ENCODE assay signal across 1 cellular context in the genomic region with DNA sequence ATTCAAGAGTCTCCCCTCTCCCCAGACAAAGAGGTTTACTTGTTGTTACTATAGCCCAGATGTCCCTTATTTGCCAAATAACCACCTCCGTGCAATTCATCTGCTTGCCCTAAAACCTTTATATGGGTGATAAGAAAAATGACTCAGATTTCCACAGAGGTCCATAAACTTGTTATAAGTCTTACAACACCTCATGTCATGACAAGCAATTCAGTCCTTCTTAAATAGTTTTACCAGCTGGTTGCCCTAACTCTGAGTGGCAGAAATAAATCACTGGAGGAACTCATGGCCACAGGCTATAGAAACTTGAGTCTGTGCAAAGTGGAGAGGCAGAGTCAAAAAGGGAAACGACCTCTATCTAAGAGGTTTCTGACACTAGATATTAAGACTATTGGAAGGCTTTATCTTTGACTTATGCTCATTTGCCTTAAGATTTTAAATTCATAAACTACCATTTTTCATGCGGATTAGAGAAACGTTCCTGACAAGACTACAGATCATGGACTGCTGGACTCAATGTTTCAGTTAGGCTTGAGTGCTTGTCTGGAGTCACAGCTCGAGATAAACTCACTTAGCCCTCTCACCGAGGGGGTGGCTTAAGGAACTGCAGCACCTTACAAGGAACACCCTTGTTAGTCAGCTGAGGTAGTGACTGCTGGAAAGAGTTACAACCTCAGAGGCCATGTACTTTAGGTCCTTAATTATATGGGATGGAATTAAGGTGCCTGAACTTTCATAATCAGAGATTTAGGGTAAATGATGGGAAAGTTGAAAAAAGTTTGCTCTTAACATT.
TF ChIP-seq lines count a peak whose summit lies in the region.

No MANE protein-coding gene starts in this region.

TF ChIP-seq in HEK293, 187 proteins besides CTCF, POLR2A, EP300 and RAD21 (continued from another document and continues in another):
- TF ChIP-seq, protein P1, sequence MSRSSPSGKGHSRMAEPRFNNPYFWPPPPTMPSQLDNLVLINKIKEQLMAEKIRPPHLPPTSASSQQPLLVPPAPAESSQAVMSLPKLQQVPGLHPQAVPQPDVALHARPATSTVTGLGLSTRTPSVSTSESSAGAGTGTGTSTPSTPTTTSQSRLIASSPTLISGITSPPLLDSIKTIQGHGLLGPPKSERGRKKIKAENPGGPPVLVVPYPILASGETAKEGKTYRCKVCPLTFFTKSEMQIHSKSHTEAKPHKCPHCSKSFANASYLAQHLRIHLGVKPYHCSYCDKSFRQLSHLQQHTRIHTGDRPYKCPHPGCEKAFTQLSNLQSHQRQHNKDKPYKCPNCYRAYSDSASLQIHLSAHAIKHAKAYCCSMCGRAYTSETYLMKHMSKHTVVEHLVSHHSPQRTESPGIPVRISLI (tag by site-specific recombination; IDR thresholded peaks at IDR 0.05) = no peak
- TF ChIP-seq ZNF514 (tag by site-specific recombination; IDR thresholded peaks at IDR 0.05) (no peak), KLF16 (tag by site-specific recombination; IDR thresholded peaks at IDR 0.05) (no peak), SP7 (tag by site-specific recombination; IDR thresholded peaks at IDR 0.05) (0 out of 2 replicates have a peak, but pooled peaks have one; percentile 20), ZBTB48 (tag by site-specific recombination; IDR thresholded peaks at IDR 0.05) (no peak), ZNF133 (tag by site-specific recombination; IDR thresholded peaks at IDR 0.05) (no peak), ZNF623 (tag by site-specific recombination; IDR thresholded peaks at IDR 0.05) (no peak), ZNF114 (tag by site-specific recombination; IDR thresholded peaks at IDR 0.05) (no peak), ZFHX2 (tag by site-specific recombination; conservative IDR thresholded peaks at IDR 0.05) (no peak), ZNF548 (tag by site-specific recombination; IDR thresholded peaks at IDR 0.05) (no peak), ZXDB (tag by site-specific recombination; IDR thresholded peaks at IDR 0.05) (peak; percentile 85), ZNF544 (tag by site-specific recombination; IDR thresholded peaks at IDR 0.05) (no peak), SCRT1 (tag by site-specific recombination; IDR thresholded peaks at IDR 0.05; ENCODE audit: borderline replicate concordance) (peak; percentile 46; the same call in 1 of the 2 replicates), ZNF624 (tag by site-specific recombination; IDR thresholded peaks at IDR 0.05) (no peak), ZNF416 (tag by site-specific recombination; IDR thresholded peaks at IDR 0.05) (no peak), ZNF214 (tag by site-specific recombination; IDR thresholded peaks at IDR 0.05; ENCODE audit: borderline replicate concordance) (no peak), ZNF155 (tag by site-specific recombination; IDR thresholded peaks at IDR 0.05) (no peak), ZNF341 (tag by site-specific recombination; IDR thresholded peaks at IDR 0.05; ENCODE audit: low read depth) (peak; percentile 63; the same call in 1 of the 2 replicates), ZNF558 (tag by site-specific recombination; IDR thresholded peaks at IDR 0.05) (no peak), ZNF274 (IDR thresholded peaks at IDR 0.05; ENCODE audit: low read length) (no peak), ZNF274 (tag by site-specific recombination; IDR thresholded peaks at IDR 0.05; ENCODE audit: borderline replicate concordance) (no peak), ZNF670 (tag by site-specific recombination; IDR thresholded peaks at IDR 0.05; ENCODE audit: low read depth) (no peak), ZNF76 (tag by site-specific recombination; IDR thresholded peaks at IDR 0.05; ENCODE audit: borderline replicate concordance, low read depth) (no peak), ZNF777 (tag by site-specific recombination; IDR thresholded peaks at IDR 0.05; ENCODE audit: borderline replicate concordance) (no peak), ZSCAN16 (tag by site-specific recombination; IDR thresholded peaks at IDR 0.05) (no peak), ZNF660 (tag by site-specific recombination; IDR thresholded peaks at IDR 0.05) (peak; percentile 96), ZNF501 (tag by site-specific recombination; IDR thresholded peaks at IDR 0.05) (no peak), ZNF529 (tag by site-specific recombination; IDR thresholded peaks at IDR 0.05; ENCODE audit: insufficient replicate concordance) (no peak), ZIC2 (tag by site-specific recombination; IDR thresholded peaks at IDR 0.05) (no peak), ZNF626 (tag by site-specific recombination; IDR thresholded peaks at IDR 0.05) (no peak)
- TF ChIP-seq, protein P2, sequence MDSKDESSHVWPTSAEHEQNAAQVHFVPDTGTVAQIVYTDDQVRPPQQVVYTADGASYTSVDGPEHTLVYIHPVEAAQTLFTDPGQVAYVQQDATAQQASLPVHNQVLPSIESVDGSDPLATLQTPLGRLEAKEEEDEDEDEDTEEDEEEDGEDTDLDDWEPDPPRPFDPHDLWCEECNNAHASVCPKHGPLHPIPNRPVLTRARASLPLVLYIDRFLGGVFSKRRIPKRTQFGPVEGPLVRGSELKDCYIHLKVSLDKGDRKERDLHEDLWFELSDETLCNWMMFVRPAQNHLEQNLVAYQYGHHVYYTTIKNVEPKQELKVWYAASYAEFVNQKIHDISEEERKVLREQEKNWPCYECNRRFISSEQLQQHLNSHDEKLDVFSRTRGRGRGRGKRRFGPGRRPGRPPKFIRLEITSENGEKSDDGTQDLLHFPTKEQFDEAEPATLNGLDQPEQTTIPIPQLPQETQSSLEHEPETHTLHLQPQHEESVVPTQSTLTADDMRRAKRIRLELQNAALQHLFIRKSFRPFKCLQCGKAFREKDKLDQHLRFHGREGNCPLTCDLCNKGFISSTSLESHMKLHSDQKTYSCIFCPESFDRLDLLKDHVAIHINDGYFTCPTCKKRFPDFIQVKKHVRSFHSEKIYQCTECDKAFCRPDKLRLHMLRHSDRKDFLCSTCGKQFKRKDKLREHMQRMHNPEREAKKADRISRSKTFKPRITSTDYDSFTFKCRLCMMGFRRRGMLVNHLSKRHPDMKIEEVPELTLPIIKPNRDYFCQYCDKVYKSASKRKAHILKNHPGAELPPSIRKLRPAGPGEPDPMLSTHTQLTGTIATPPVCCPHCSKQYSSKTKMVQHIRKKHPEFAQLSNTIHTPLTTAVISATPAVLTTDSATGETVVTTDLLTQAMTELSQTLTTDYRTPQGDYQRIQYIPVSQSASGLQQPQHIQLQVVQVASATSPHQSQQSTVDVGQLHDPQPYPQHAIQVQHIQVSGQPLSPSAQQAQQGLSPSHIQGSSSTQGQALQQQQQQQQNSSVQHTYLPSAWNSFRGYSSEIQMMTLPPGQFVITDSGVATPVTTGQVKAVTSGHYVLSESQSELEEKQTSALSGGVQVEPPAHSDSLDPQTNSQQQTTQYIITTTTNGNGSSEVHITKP (tag by site-specific recombination; IDR thresholded peaks at IDR 0.05) = no peak
- TF ChIP-seq, protein P3, sequence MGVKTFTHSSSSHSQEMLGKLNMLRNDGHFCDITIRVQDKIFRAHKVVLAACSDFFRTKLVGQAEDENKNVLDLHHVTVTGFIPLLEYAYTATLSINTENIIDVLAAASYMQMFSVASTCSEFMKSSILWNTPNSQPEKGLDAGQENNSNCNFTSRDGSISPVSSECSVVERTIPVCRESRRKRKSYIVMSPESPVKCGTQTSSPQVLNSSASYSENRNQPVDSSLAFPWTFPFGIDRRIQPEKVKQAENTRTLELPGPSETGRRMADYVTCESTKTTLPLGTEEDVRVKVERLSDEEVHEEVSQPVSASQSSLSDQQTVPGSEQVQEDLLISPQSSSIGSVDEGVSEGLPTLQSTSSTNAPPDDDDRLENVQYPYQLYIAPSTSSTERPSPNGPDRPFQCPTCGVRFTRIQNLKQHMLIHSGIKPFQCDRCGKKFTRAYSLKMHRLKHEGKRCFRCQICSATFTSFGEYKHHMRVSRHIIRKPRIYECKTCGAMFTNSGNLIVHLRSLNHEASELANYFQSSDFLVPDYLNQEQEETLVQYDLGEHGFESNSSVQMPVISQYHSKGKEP (tag by site-specific recombination; IDR thresholded peaks at IDR 0.05) = no peak
- TF ChIP-seq, protein P4, sequence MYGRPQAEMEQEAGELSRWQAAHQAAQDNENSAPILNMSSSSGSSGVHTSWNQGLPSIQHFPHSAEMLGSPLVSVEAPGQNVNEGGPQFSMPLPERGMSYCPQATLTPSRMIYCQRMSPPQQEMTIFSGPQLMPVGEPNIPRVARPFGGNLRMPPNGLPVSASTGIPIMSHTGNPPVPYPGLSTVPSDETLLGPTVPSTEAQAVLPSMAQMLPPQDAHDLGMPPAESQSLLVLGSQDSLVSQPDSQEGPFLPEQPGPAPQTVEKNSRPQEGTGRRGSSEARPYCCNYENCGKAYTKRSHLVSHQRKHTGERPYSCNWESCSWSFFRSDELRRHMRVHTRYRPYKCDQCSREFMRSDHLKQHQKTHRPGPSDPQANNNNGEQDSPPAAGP (tag by site-specific recombination; IDR thresholded peaks at IDR 0.05) = no peak
- TF ChIP-seq, protein P5, sequence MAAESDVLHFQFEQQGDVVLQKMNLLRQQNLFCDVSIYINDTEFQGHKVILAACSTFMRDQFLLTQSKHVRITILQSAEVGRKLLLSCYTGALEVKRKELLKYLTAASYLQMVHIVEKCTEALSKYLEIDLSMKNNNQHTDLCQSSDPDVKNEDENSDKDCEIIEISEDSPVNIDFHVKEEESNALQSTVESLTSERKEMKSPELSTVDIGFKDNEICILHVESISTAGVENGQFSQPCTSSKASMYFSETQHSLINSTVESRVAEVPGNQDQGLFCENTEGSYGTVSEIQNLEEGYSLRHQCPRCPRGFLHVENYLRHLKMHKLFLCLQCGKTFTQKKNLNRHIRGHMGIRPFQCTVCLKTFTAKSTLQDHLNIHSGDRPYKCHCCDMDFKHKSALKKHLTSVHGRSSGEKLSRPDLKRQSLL (tag by site-specific recombination; IDR thresholded peaks at IDR 0.05) = 0 out of 2 replicates have a peak, but pooled peaks have one; percentile 10
- TF ChIP-seq, protein P6, sequence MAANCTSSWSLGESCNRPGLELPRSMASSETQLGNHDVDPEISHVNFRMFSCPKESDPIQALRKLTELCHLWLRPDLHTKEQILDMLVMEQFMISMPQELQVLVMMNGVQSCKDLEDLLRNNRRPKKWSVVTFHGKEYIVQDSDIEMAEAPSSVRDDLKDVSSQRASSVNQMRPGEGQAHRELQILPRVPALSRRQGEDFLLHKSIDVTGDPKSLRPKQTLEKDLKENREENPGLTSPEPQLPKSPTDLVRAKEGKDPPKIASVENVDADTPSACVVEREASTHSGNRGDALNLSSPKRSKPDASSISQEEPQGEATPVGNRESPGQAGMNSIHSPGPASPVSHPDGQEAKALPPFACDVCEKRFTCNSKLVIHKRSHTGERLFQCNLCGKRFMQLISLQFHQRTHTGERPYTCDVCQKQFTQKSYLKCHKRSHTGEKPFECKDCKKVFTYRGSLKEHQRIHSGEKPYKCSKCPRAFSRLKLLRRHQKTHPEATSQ (tag by site-specific recombination; IDR thresholded peaks at IDR 0.05) = no peak
- TF ChIP-seq, protein P7, sequence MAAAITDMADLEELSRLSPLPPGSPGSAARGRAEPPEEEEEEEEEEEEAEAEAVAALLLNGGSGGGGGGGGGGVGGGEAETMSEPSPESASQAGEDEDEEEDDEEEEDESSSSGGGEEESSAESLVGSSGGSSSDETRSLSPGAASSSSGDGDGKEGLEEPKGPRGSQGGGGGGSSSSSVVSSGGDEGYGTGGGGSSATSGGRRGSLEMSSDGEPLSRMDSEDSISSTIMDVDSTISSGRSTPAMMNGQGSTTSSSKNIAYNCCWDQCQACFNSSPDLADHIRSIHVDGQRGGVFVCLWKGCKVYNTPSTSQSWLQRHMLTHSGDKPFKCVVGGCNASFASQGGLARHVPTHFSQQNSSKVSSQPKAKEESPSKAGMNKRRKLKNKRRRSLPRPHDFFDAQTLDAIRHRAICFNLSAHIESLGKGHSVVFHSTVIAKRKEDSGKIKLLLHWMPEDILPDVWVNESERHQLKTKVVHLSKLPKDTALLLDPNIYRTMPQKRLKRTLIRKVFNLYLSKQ (tag by site-specific recombination; IDR thresholded peaks at IDR 0.05; ENCODE audit: borderline replicate concordance) = no peak
- TF ChIP-seq, protein P8, sequence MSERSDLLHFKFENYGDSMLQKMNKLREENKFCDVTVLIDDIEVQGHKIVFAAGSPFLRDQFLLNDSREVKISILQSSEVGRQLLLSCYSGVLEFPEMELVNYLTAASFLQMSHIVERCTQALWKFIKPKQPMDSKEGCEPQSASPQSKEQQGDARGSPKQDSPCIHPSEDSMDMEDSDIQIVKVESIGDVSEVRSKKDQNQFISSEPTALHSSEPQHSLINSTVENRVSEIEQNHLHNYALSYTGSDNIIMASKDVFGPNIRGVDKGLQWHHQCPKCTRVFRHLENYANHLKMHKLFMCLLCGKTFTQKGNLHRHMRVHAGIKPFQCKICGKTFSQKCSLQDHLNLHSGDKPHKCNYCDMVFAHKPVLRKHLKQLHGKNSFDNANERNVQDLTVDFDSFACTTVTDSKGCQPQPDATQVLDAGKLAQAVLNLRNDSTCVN (tag by site-specific recombination; optimal IDR thresholded peaks at IDR 0.05) = no peak
- TF ChIP-seq, protein P9, sequence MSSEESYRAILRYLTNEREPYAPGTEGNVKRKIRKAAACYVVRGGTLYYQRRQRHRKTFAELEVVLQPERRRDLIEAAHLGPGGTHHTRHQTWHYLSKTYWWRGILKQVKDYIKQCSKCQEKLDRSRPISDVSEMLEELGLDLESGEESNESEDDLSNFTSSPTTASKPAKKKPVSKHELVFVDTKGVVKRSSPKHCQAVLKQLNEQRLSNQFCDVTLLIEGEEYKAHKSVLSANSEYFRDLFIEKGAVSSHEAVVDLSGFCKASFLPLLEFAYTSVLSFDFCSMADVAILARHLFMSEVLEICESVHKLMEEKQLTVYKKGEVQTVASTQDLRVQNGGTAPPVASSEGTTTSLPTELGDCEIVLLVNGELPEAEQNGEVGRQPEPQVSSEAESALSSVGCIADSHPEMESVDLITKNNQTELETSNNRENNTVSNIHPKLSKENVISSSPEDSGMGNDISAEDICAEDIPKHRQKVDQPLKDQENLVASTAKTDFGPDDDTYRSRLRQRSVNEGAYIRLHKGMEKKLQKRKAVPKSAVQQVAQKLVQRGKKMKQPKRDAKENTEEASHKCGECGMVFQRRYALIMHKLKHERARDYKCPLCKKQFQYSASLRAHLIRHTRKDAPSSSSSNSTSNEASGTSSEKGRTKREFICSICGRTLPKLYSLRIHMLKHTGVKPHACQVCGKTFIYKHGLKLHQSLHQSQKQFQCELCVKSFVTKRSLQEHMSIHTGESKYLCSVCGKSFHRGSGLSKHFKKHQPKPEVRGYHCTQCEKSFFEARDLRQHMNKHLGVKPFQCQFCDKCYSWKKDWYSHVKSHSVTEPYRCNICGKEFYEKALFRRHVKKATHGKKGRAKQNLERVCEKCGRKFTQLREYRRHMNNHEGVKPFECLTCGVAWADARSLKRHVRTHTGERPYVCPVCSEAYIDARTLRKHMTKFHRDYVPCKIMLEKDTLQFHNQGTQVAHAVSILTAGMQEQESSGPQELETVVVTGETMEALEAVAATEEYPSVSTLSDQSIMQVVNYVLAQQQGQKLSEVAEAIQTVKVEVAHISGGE (tag by site-specific recombination; conservative IDR thresholded peaks at IDR 0.05; ENCODE audit: low read depth) = no peak
- TF ChIP-seq, protein P10, sequence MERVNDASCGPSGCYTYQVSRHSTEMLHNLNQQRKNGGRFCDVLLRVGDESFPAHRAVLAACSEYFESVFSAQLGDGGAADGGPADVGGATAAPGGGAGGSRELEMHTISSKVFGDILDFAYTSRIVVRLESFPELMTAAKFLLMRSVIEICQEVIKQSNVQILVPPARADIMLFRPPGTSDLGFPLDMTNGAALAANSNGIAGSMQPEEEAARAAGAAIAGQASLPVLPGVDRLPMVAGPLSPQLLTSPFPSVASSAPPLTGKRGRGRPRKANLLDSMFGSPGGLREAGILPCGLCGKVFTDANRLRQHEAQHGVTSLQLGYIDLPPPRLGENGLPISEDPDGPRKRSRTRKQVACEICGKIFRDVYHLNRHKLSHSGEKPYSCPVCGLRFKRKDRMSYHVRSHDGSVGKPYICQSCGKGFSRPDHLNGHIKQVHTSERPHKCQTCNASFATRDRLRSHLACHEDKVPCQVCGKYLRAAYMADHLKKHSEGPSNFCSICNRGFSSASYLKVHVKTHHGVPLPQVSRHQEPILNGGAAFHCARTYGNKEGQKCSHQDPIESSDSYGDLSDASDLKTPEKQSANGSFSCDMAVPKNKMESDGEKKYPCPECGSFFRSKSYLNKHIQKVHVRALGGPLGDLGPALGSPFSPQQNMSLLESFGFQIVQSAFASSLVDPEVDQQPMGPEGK (tag by site-specific recombination; IDR thresholded peaks at IDR 0.05) = no peak
